Comparison of ENCODE assay signal across 15 cellular contexts in the genomic region with DNA sequence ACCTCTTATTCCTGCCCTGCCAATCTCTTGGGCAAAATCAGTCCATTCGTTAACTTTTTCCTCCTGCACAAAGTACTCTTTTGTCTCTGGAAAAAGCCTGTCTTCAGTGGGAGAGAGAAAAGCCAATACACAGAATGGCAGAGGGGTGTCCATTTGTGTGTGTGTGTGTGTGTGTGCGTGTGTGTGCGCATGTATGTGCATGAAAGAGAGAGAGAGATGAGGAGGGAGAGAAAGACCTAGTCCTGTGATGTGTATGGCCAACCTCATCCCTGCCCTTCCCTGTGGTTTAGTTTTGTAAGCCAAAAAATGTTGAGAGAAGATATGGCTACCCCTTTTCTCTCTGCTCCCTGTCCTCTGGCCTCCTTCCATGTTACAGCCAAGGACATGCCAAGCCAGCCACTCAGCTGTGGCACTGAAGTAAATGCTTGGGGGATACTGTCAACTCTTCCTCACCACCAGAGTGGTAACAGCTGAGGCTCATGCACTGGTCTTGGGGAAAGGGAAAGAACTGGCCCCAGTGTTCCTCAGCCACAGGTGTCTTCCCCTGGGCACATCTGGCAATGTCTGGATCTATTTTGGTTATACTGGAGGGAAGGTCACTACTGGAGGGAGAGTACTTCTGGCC. TPM values are rescaled to one million over a fixed set of nuclear protein-coding genes. Genes with fewer than 3 reads are reported as not detected.
DNase-seq lines count a peak whose midpoint lies in the region; ATAC-seq, FAIRE-seq and TF ChIP-seq lines count a peak whose summit lies in the region.
"Had no signal": no experiment of that assay in that cellular context is flagged by ENCODE, and none has a peak within 500 bp of the region (broad histone marks: within the 10 kb centered on the region; RNA-seq: fewer than 3 reads in every experiment).

No MANE protein-coding gene starts in this region.

- H3K27ac Mint-ChIP-seq in activated naive CD8-positive, alpha-beta T cell treated with anti-CD3 and anti-CD28 coated beads, Interleukin-2, amount 10 ng/mL, durations not matched to agents 7 days and 5 days, result peak overlapping the region; percentile 13
- H3K27ac Mint-ChIP-seq in activated naive CD8-positive, alpha-beta T cell treated with anti-CD3 and anti-CD28 coated beads, Interleukin-2, amount 50 U/mL, for 24 hours, result no peak overlapping the region

- no peaks in the 10 kb centered on the region for H4K20me1 ChIP-seq in HepG2 (ENCODE audit: insufficient read depth, low read length)
- H4K20me1 ChIP-seq: BLaER1 had no signal

- intact Hi-C loops in HepG2 (cut with micrococcal nuclease; ENCODE audit: unreplicated experiment), result loop anchor here (1.0 to 5.0 kb wide), 3 partner anchors 60 to 254 kb away; no protein-coding TSS in a partner anchor
- intact Hi-C loops in right lobe of liver (cut with DNase I), result loop anchor here (10.0 kb wide), 2 partner anchors 52 to 508 kb away; partner anchors contain the start of genes DCTN1 (in 1 of the 2) and STAMBP (in 1 of the 2)
- intact Hi-C loops in thyroid gland (cut with DNase I), result loop anchor here (10.0 kb wide), 1 partner anchor 508 kb away; the partner anchor contains the start of gene STAMBP

- H3K27ac ChIP-seq in HepG2 (ENCODE audit: extremely low read length, insufficient read depth, low read length), result no peak overlapping the region
- no peak overlapping the region for H3K27ac ChIP-seq in right lobe of liver
- no peak overlapping the region for H3K27ac ChIP-seq in thyroid gland
- H3K27ac ChIP-seq: 22Rv1, BLaER1, GM23248 had no signal

- 57% methylated on average over 3 of the region's 3 CpGs for WGBS in HepG2 (ENCODE audit: low lambda C conversion rate)
- WGBS in right lobe of liver (ENCODE audit: insufficient coverage, low coverage, low lambda C conversion rate, missing lambda C conversion rate), result 66% methylated on average over 3 of the region's 3 CpGs
- WGBS in thyroid gland, 2 donors, result 89 to 94% methylated on average over 3 of the region's 3 CpGs

- H3K79me2 ChIP-seq in HepG2 (ENCODE audit: insufficient read depth, low read length), result no peaks in the 10 kb centered on the region

- H3K9me3 ChIP-seq in HepG2 (ENCODE audit: low read length) (no peaks in the 10 kb centered on the region), right lobe of liver (no peaks in the 10 kb centered on the region), thyroid gland (no peaks in the 10 kb centered on the region)
- H3K9me3 ChIP-seq: BLaER1, Caco-2 had no signal

- H3K4me1 Mint-ChIP-seq in activated naive CD8-positive, alpha-beta T cell treated with anti-CD3 and anti-CD28 coated beads, Interleukin-2, amount 10 ng/mL, durations not matched to agents 7 days and 5 days, result peaks cover 5% of the 10 kb centered on the region
- no peaks in the 10 kb centered on the region for H3K4me1 Mint-ChIP-seq in activated naive CD8-positive, alpha-beta T cell treated with anti-CD3 and anti-CD28 coated beads, Interleukin-2, amount 50 U/mL, for 24 hours

- no peak for FAIRE-seq in HepG2 (lab: Jason Lieb, UNC)
- FAIRE-seq: GM18507, H54 had no signal

- H3K9ac ChIP-seq in HepG2 (ENCODE audit: insufficient read depth, low read depth, low read length), result no peak overlapping the region
- H3K9ac ChIP-seq: BLaER1, GM23248 had no signal

- in situ Hi-C loops in HepG2 (cut with HindIII; ENCODE audit: extremely low pct_ligation_motif_present, low pct_unique_long_range_greater_than_20kb), result no loop called here

- peaks cover 2% of the 10 kb centered on the region for H3K27me3 Mint-ChIP-seq in activated naive CD8-positive, alpha-beta T cell treated with anti-CD3 and anti-CD28 coated beads, Interleukin-2, amount 10 ng/mL, durations not matched to agents 7 days and 5 days
- no peaks in the 10 kb centered on the region for H3K27me3 Mint-ChIP-seq in activated naive CD8-positive, alpha-beta T cell treated with anti-CD3 and anti-CD28 coated beads, Interleukin-2, amount 50 U/mL, for 24 hours
- H3K27me3 Mint-ChIP-seq: CD8-positive, alpha-beta memory T cell had no signal

- H3K4me2 ChIP-seq in HepG2 (ENCODE audit: low read depth, low read length), result no peak overlapping the region
- H3K4me2 ChIP-seq: BLaER1 had no signal

- no peak for ATAC-seq in activated naive CD8-positive, alpha-beta T cell treated with anti-CD3 and anti-CD28 coated beads, Interleukin-2, amount 10 ng/mL, durations not matched to agents 7 days and 5 days (ENCODE audit: low read depth)
- ATAC-seq in activated naive CD8-positive, alpha-beta T cell treated with anti-CD3 and anti-CD28 coated beads, Interleukin-2, amount 50 U/mL, for 24 hours, result no peak
- ATAC-seq in HepG2, result peak; percentile 19
- ATAC-seq in right lobe of liver, result no peak
- ATAC-seq in HG03378 (IDR thresholded peaks at IDR 0.05; ENCODE audit: unreplicated experiment), result no peak

- no peak for TF ChIP-seq RAD21 in HepG2 (CRISPR knock-in tag; IDR thresholded peaks at IDR 0.05)

- H3K4me3 ChIP-seq in HepG2 (replicated peaks in 1 of 3; ENCODE audit: insufficient read depth in 1 of 3, low read depth in 2 of 3, low read length in 3 of 3) (no peak overlapping the region), right lobe of liver (no peak overlapping the region), thyroid gland (replicated peaks in 1 of 3) (no peak overlapping the region)
- H3K4me3 ChIP-seq: BLaER1, GM23248 had no signal

- no peaks in the 10 kb centered on the region for H3K27me3 ChIP-seq in HepG2 (ENCODE audit: control insufficient read depth in 1 of 2, insufficient read depth in 2 of 2, low read length in 2 of 2)
- no peaks in the 10 kb centered on the region for H3K27me3 ChIP-seq in right lobe of liver
- H3K27me3 ChIP-seq in thyroid gland, result no peaks in the 10 kb centered on the region
- H3K27me3 ChIP-seq: BLaER1 had no signal

- TF ChIP-seq CTCF in HepG2 (CRISPR knock-in tag; IDR thresholded peaks at IDR 0.05), result no peak
- no peak for TF ChIP-seq CTCF in right lobe of liver (IDR thresholded peaks at IDR 0.05)
- TF ChIP-seq CTCF in thyroid gland (IDR thresholded peaks at IDR 0.05), result peak in 1 of 6 experiments; percentile 2

- no peaks in the 10 kb centered on the region for H3K9me3 Mint-ChIP-seq in activated naive CD8-positive, alpha-beta T cell treated with anti-CD3 and anti-CD28 coated beads, Interleukin-2, amount 10 ng/mL, durations not matched to agents 7 days and 5 days
- no peaks in the 10 kb centered on the region for H3K9me3 Mint-ChIP-seq in activated naive CD8-positive, alpha-beta T cell treated with anti-CD3 and anti-CD28 coated beads, Interleukin-2, amount 50 U/mL, for 24 hours
- H3K9me3 Mint-ChIP-seq: CD8-positive, alpha-beta memory T cell had no signal

- no TSS peak for BruUV-seq in HepG2 (replicated peaks; lab: Mats Ljungman, UMichigan)

- H3K4me3 Mint-ChIP-seq in activated naive CD8-positive, alpha-beta T cell treated with anti-CD3 and anti-CD28 coated beads, Interleukin-2, amount 10 ng/mL, durations not matched to agents 7 days and 5 days, result no peak overlapping the region
- no peak overlapping the region for H3K4me3 Mint-ChIP-seq in activated naive CD8-positive, alpha-beta T cell treated with anti-CD3 and anti-CD28 coated beads, Interleukin-2, amount 50 U/mL, for 24 hours
- H3K4me3 Mint-ChIP-seq: CD8-positive, alpha-beta memory T cell had no signal

- POLR2A ChIA-PET in activated naive CD8-positive, alpha-beta T cell treated with anti-CD3 and anti-CD28 coated beads, Interleukin-2, amount 10 ng/mL, durations not matched to agents 7 days and 5 days (lab: Charles Lee), result no interaction called here
- POLR2A ChIA-PET in HepG2 (lab: Yijun Ruan, JAX), result interaction anchor here (1.5 kb wide), 1 partner anchor 126 kb away, joined by 3 read pairs; the partner anchor contains the start of gene WBP1

- CTCF ChIA-PET in HepG2 (lab: Yijun Ruan, JAX; ENCODE audit: low intra/inter-chr PET ratio, low total read pairs), result interaction anchor here (1.5 to 1.7 kb wide), 2 partner anchors 67 to 83 kb away, joined by 8 to 9 read pairs; no protein-coding TSS in a partner anchor

- H3K36me3 ChIP-seq in HepG2 (replicated peaks in 1 of 2; ENCODE audit: control insufficient read depth in 1 of 2, insufficient read depth in 2 of 2, low read length in 2 of 2) (no peaks in the 10 kb centered on the region), right lobe of liver (no peaks in the 10 kb centered on the region), thyroid gland (no peaks in the 10 kb centered on the region)

- TF ChIP-seq EP300 in HepG2 (IDR thresholded peaks at IDR 0.05; ENCODE audit: low read depth in 2 of 2, low read length in 2 of 2) (no peak), HepG2 (CRISPR knock-in tag; IDR thresholded peaks at IDR 0.05; ENCODE audit: borderline replicate concordance) (no peak)

- TF ChIP-seq POLR2A in HepG2 (IDR thresholded peaks at IDR 0.05; ENCODE audit: insufficient read depth in 1 of 2, low read depth in 2 of 2, low read length in 2 of 2) (no peak), right lobe of liver (IDR thresholded peaks at IDR 0.05) (no peak), thyroid gland (IDR thresholded peaks at IDR 0.05) (no peak)

- H3K4me1 ChIP-seq in HepG2 (ENCODE audit: insufficient read depth, low read length) (no peaks in the 10 kb centered on the region), right lobe of liver (no peaks in the 10 kb centered on the region), thyroid gland (peaks cover 14 to 22% of the 10 kb centered on the region in 2 donors)
- H3K4me1 ChIP-seq: BLaER1, Caco-2 had no signal

- H2AFZ ChIP-seq in HepG2 (ENCODE audit: low read length), result no peak overlapping the region
- H2AFZ ChIP-seq: GM23248 had no signal

- no peak for DNase-seq in activated naive CD8-positive, alpha-beta T cell treated with anti-CD3 and anti-CD28 coated beads, Interleukin-2, amount 10 ng/mL, durations not matched to agents 7 days and 5 days
- no peak for DNase-seq in activated naive CD8-positive, alpha-beta T cell treated with anti-CD3 and anti-CD28 coated beads, Interleukin-2, amount 50 U/mL, for 24 hours
- DNase-seq in HepG2 (ENCODE audit: low spot score) (no peak), right lobe of liver (no peak), myocyte (ENCODE audit: low read depth) (peak; percentile 97), thyroid gland (peak; percentile 37 to 52), KG1 (lab: John Stamatoyannopoulos, UW) (no peak)
- DNase-seq: CD8-positive, alpha-beta memory T cell had no signal

- H3K36me3 Mint-ChIP-seq in activated naive CD8-positive, alpha-beta T cell treated with anti-CD3 and anti-CD28 coated beads, Interleukin-2, amount 10 ng/mL, durations not matched to agents 7 days and 5 days, result no peaks in the 10 kb centered on the region
- peaks cover 1% of the 10 kb centered on the region for H3K36me3 Mint-ChIP-seq in activated naive CD8-positive, alpha-beta T cell treated with anti-CD3 and anti-CD28 coated beads, Interleukin-2, amount 50 U/mL, for 24 hours (ENCODE audit: low read depth)

RNA-seq across cellular contexts. Expression of gene SLC4A5, which starts 10.6 kb away (rescaled TPM):
- 1 to 10 TPM; 3.6 to 6.6 TPM for total RNA-seq in activated naive CD8-positive, alpha-beta T cell treated with anti-CD3 and anti-CD28 coated beads, Interleukin-2, amount 10 ng/mL, durations not matched to agents 7 days and 5 days
- total RNA-seq in HepG2 (2016; rRNA removed; fragmentation: Illumina TruSeq; extraction: Trizol) (0.25 TPM in 1 of 2 replicates, not detected in the other), right lobe of liver (1 to 10 TPM in 2 of 6 experiments, under 1 TPM in 4; 0.12 to 1.2 (median 0.68) TPM), myocyte (0.43 and 2.0 TPM in 2 replicates), thyroid gland (10 to 100 TPM; 18.3 to 94.5 (median 59.8) TPM)
- total RNA-seq in HepG2 (2016; cell fraction: cytosol; rRNA removed; fragmentation: Illumina TruSeq; extraction: Trizol; ENCODE audit: low read depth), result not detected in 2 replicates
- 0.09 TPM in 1 of 2 replicates, not detected in the other for total RNA-seq in HepG2 (2016; cell fraction: insoluble cytoplasmic fraction; rRNA removed; fragmentation: Illumina TruSeq; extraction: Trizol)
- total RNA-seq in HepG2 (2016; cell fraction: membrane; rRNA removed; fragmentation: Illumina TruSeq; extraction: Trizol), result not detected in 2 replicates
- 0.34 and 0.53 TPM in 2 replicates for total RNA-seq in HepG2 (2016; cell fraction: nucleus; rRNA removed; fragmentation: Illumina TruSeq; extraction: Trizol)
- 0.50 and 0.51 TPM in 2 replicates for polyA plus RNA-seq in HepG2 (2011; rRNA removed)
- polyA plus RNA-seq in HepG2 (2011; cell fraction: cytosol; rRNA removed), result 0.01 TPM in 1 of 2 replicates, not detected in the other
- 0.14 and 0.74 TPM in 2 replicates for polyA plus RNA-seq in HepG2 (2011; cell fraction: nucleus; rRNA removed)
- polyA plus RNA-seq in HepG2 (2012), result 0.74 and 0.93 TPM in 2 replicates
- polyA plus RNA-seq in HepG2 (2016; cell fraction: cytosol; fragmentation: Illumina TruSeq; extraction: Trizol; ENCODE audit: low read depth), result not detected in 2 replicates
- polyA plus RNA-seq in HepG2 (2016; cell fraction: insoluble cytoplasmic fraction; fragmentation: Illumina TruSeq; extraction: Trizol; ENCODE audit: low read depth), result 0.49 TPM in 1 of 2 replicates, not detected in the other
- polyA plus RNA-seq in HepG2 (2016; cell fraction: membrane; fragmentation: Illumina TruSeq; extraction: Trizol; ENCODE audit: low read depth), result not detected in 2 replicates
- 0.30 and 1.1 TPM in 2 replicates for polyA plus RNA-seq in HepG2 (2016; cell fraction: nucleus; fragmentation: Illumina TruSeq; extraction: Trizol; ENCODE audit: insufficient read depth, low read depth)
- polyA minus RNA-seq in HepG2 (2011; rRNA and poly(A)+ RNA removed; ENCODE audit: low replicate concordance), result 0.26 and 0.56 TPM in 2 replicates
- 0.09 TPM in 1 of 2 replicates, not detected in the other for polyA minus RNA-seq in HepG2 (2011; cell fraction: cytosol; rRNA and poly(A)+ RNA removed)
- polyA minus RNA-seq in HepG2 (2011; cell fraction: nucleus; rRNA and poly(A)+ RNA removed), result 1.0 and 1.1 TPM in 2 replicates
- 0.98 TPM for polyA plus RNA-seq in myocyte (2012)

RNA-seq across cellular contexts. Expression of gene DCTN1, which starts 47.4 kb away (rescaled TPM):
- 100 to 1,000 TPM; 111 to 113 TPM for total RNA-seq in activated naive CD8-positive, alpha-beta T cell treated with anti-CD3 and anti-CD28 coated beads, Interleukin-2, amount 10 ng/mL, durations not matched to agents 7 days and 5 days
- total RNA-seq in HepG2 (2016; rRNA removed; fragmentation: Illumina TruSeq; extraction: Trizol) (109 and 122 TPM in 2 replicates), right lobe of liver (10 to 100 TPM; 33.7 to 47.9 (median 37.3) TPM), myocyte (121 and 123 TPM in 2 replicates), thyroid gland (100 to 1,000 TPM in 3 of 4 donors, 10 to 100 TPM in 1; 82.6 to 124 (median 108) TPM)
- 7.7 and 11.2 TPM in 2 replicates for total RNA-seq in HepG2 (2016; cell fraction: cytosol; rRNA removed; fragmentation: Illumina TruSeq; extraction: Trizol; ENCODE audit: low read depth)
- 94.1 and 122 TPM in 2 replicates for total RNA-seq in HepG2 (2016; cell fraction: insoluble cytoplasmic fraction; rRNA removed; fragmentation: Illumina TruSeq; extraction: Trizol)
- 18.0 and 20.5 TPM in 2 replicates for total RNA-seq in HepG2 (2016; cell fraction: membrane; rRNA removed; fragmentation: Illumina TruSeq; extraction: Trizol)
- 55.1 and 60.1 TPM in 2 replicates for total RNA-seq in HepG2 (2016; cell fraction: nucleus; rRNA removed; fragmentation: Illumina TruSeq; extraction: Trizol)
- 73.2 and 82.4 TPM in 2 replicates for polyA plus RNA-seq in HepG2 (2011; rRNA removed)
- 54.6 and 71.3 TPM in 2 replicates for polyA plus RNA-seq in HepG2 (2011; cell fraction: cytosol; rRNA removed)
- 141 and 144 TPM in 2 replicates for polyA plus RNA-seq in HepG2 (2011; cell fraction: nucleus; rRNA removed)
- 72.2 and 76.7 TPM in 2 replicates for polyA plus RNA-seq in HepG2 (2012)
- 8.1 and 9.5 TPM in 2 replicates for polyA plus RNA-seq in HepG2 (2016; cell fraction: cytosol; fragmentation: Illumina TruSeq; extraction: Trizol; ENCODE audit: low read depth)
- 106 and 136 TPM in 2 replicates for polyA plus RNA-seq in HepG2 (2016; cell fraction: insoluble cytoplasmic fraction; fragmentation: Illumina TruSeq; extraction: Trizol; ENCODE audit: low read depth)
- polyA plus RNA-seq in HepG2 (2016; cell fraction: membrane; fragmentation: Illumina TruSeq; extraction: Trizol; ENCODE audit: low read depth), result 20.1 and 26.0 TPM in 2 replicates
- 119 and 130 TPM in 2 replicates for polyA plus RNA-seq in HepG2 (2016; cell fraction: nucleus; fragmentation: Illumina TruSeq; extraction: Trizol; ENCODE audit: insufficient read depth, low read depth)
- 266 and 308 TPM in 2 replicates for polyA minus RNA-seq in HepG2 (2011; rRNA and poly(A)+ RNA removed; ENCODE audit: low replicate concordance)
- 81.1 and 87.7 TPM in 2 replicates for polyA minus RNA-seq in HepG2 (2011; cell fraction: cytosol; rRNA and poly(A)+ RNA removed)
- 62.1 and 69.7 TPM in 2 replicates for polyA minus RNA-seq in HepG2 (2011; cell fraction: nucleus; rRNA and poly(A)+ RNA removed)
- 183 TPM for polyA plus RNA-seq in myocyte (2012)

Comparison
In these comparisons a context has a peak if more than half of its experiments do, and no peak if none do; other contexts are left out.
1. DNase-seq: peak in myocyte (single experiment) and thyroid gland (2 of 2); none in activated naive CD8-positive, alpha-beta T cell treated with anti-CD3 and anti-CD28 coated beads, Interleukin-2, amount 10 ng/mL, durations not matched to agents 7 days and 5 days (single experiment), activated naive CD8-positive, alpha-beta T cell treated with anti-CD3 and anti-CD28 coated beads, Interleukin-2, amount 50 U/mL, for 24 hours (single experiment), HepG2 (single experiment), right lobe of liver (0 of 3) and KG1 (single experiment).